13 cellular contexts compared by ENCODE assay signal in the genomic region with DNA sequence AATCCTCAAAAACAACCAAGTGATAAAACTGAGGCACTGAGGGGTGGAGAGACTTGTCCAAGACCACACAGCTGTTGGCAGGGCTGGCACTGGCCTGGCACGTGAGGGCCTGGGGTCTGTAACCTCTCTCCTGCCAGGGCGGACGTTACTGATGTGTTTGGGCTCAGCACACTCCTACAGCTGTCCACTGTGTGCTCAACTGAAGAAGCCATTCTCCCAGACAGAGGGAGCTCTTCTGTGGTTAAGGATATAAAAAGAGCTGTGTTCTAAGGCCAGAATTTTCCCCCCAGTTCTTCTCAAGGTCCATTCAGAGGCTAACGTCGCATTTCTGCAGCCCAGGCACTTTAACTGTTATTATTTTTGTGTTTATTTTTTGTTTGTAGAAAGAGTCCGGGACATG.
DNase-seq lines count a peak whose midpoint lies in the region; ATAC-seq and TF ChIP-seq lines count a peak whose summit lies in the region.
"Had no signal": no experiment of that assay in that cellular context is flagged by ENCODE, and none has a peak within 500 bp of the region (broad histone marks: within the 10 kb centered on the region; RNA-seq: fewer than 3 reads in every experiment).

No MANE protein-coding gene starts in this region.

- TF ChIP-seq CTCF in GM13977 (IDR thresholded peaks at IDR 0.05; ENCODE audit: extremely low read depth, insufficient read depth, missing control alignments) = no peak

- ATAC-seq in GM21423 (IDR thresholded peaks at IDR 0.05; ENCODE audit: unreplicated experiment) = no peak

- in situ Hi-C loops in GM13977 (cut with MboI; ENCODE audit: low pct_unique_long_range_greater_than_20kb, low sequenced_read_pairs, unreplicated experiment) = no loop called here

- peak overlapping the region; percentile 33 for H3K27ac ChIP-seq in cingulate gyrus (ENCODE audit: low read depth, low read length)
- H3K27ac ChIP-seq: 22Rv1, transverse colon had no signal

- peak; percentile 34 for DNase-seq in DMS 273 (lab: John Stamatoyannopoulos, UW; ENCODE audit: unreplicated experiment)
- DNase-seq in DMS 273 treated with DMSO at 0.1 percent for 48 hours (lab: John Stamatoyannopoulos, UW) = no peak
- DNase-seq in NCI-H69 (lab: John Stamatoyannopoulos, UW) = peak; percentile 88
- peak; percentile 11 for DNase-seq in pulmonary artery endothelial cell (ENCODE audit: low read depth, low spot score)
- no peak for DNase-seq in GM13977 (ENCODE audit: low spot score)
- no peak for DNase-seq in NAMALWA (ENCODE audit: low spot score)
- DNase-seq: activated CD4-positive, CD25-positive, alpha-beta regulatory T cell treated with anti-CD3 and anti-CD28 coated beads, Interleukin-2, amount 50 U/mL, for 72 hours; MM.1S; retina had no signal

Comparison
In these comparisons a context has a peak if more than half of its experiments do, and no peak if none do; other contexts are left out.
1. DNase-seq: peak in DMS 273 (single experiment), NCI-H69 (single experiment) and pulmonary artery endothelial cell (single experiment); none in DMS 273 treated with DMSO at 0.1 percent for 48 hours (single experiment), GM13977 (single experiment) and NAMALWA (single experiment).